In the genomic region with DNA sequence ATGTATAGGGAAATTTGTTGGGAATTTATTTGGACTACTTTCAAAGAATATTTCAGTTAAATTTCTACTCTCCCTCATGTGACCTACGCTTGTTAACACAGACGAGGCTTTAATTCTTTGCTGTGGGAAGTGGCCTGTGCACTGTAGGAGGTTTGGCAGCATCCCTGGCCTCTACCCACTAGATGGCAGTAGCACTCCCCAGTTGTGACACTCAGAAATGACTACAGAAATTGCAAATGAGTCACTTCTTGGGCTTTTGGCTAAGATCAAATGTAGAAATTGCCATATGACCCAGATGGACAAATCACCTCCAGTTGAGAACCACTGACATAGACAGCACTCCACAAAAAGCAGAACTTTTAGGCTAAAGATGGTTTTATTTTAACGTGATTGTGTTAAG, we compare ENCODE assay signal across 8 cellular contexts. TPM values are rescaled to one million over a fixed set of nuclear protein-coding genes. Genes with fewer than 3 reads are reported as not detected.
A peak's percentile ranks its signal among the peaks of the same experiment; 100 is the strongest.
DNase-seq lines count a peak whose midpoint lies in the region; ATAC-seq and TF ChIP-seq lines count a peak whose summit lies in the region.

No MANE protein-coding gene starts in this region.

- H3K4me1 ChIP-seq in spleen, result no peaks in the 10 kb centered on the region

- intact Hi-C loops in spleen (cut with DNase I; ENCODE audit: low total_unique reads), result no loop called here

- 8 to 28% (median 15%) methylated on average over 3 of the region's 3 CpGs for WGBS in spleen, 5 donors

- ATAC-seq in GM21619 (IDR thresholded peaks at IDR 0.05; ENCODE audit: unreplicated experiment), result peak; percentile 70
- ATAC-seq in T-helper 17 cell, result peak; percentile 72
- no peak for ATAC-seq in HG03457 (IDR thresholded peaks at IDR 0.05; ENCODE audit: unreplicated experiment)

- peaks cover 0 to 7% (median 0%) of the 10 kb centered on the region in 7 donors for H3K27me3 ChIP-seq in spleen (replicated peaks in 1 of 7)

- no peaks in the 10 kb centered on the region for H3K36me3 Mint-ChIP-seq in T-helper 17 cell (ENCODE audit: low read depth)

- no peak overlapping the region for H3K27ac ChIP-seq in spleen

- H3K4me1 Mint-ChIP-seq in T-helper 17 cell, result no peaks in the 10 kb centered on the region

- in situ Hi-C loops in astrocyte of the cerebellum (cut with HindIII; ENCODE audit: low sequenced_read_pairs), result no loop called here

- H3K27ac Mint-ChIP-seq in T-helper 17 cell, result no peak overlapping the region

- H3K4me3 ChIP-seq in astrocyte of the cerebellum (ENCODE audit: low read depth, low read length) (no peak overlapping the region), spleen (no peak overlapping the region)

- peak; percentile 40 for DNase-seq in DMS114 treated with DMSO at 0.1 percent for 48 hours (lab: John Stamatoyannopoulos, UW; ENCODE audit: unreplicated experiment)
- peak; percentile 63 for DNase-seq in M059J (ENCODE audit: low read depth)
- peak in 2 of 3 donors; percentile 8 to 24 for DNase-seq in T-helper 17 cell
- peak; percentile 36 for DNase-seq in astrocyte of the cerebellum (ENCODE audit: low read depth)
- DNase-seq in hepatic stellate cell (ENCODE audit: low spot score), result peak; percentile 22
- DNase-seq in spleen, result no peak

- H3K4me3 Mint-ChIP-seq in T-helper 17 cell, result no peak overlapping the region

- H3K27me3 Mint-ChIP-seq in T-helper 17 cell, result no peaks in the 10 kb centered on the region

- H3K9me3 ChIP-seq in T-helper 17 cell (ENCODE audit: control insufficient read depth, low read length, poor library complexity, severe bottlenecking) (no peaks in the 10 kb centered on the region), spleen (no peaks in the 10 kb centered on the region)

- TF ChIP-seq CTCF in astrocyte of the cerebellum (IDR thresholded peaks at IDR 0.05; ENCODE audit: low read depth, low read length, missing control alignments) (peak; percentile 91), spleen (IDR thresholded peaks at IDR 0.05 in 8 of 11, conservative IDR thresholded peaks at IDR 0.05 in 3 of 11) (peak; percentile 34 to 79 (median 72))

- TF ChIP-seq POLR2A in spleen (IDR thresholded peaks at IDR 0.05), result no peak

- H3K36me3 ChIP-seq in spleen, result no peaks in the 10 kb centered on the region

RNA-seq across cellular contexts. Expression of a gene that starts 22.1 kb away (rescaled TPM):
- 25.4 and 32.6 TPM in 2 replicates for total RNA-seq in M059J (2014; rRNA removed; shearing (Covaris generic))
- total RNA-seq in T-helper 17 cell (not detected), spleen (10 to 100 TPM; 15.9 to 30.8 (median 24.8) TPM)
- polyA plus RNA-seq in spleen, result 10 to 100 TPM; 12.4 to 27.0 (median 14.5) TPM

RNA-seq across cellular contexts. Expression of a gene that starts 29.6 kb away (rescaled TPM):
- total RNA-seq in M059J (2014; rRNA removed; shearing (Covaris generic)), result not detected in 2 replicates
- not detected for total RNA-seq in T-helper 17 cell
- total RNA-seq in spleen, result 1 to 10 TPM; 2.1 to 7.4 (median 3.4) TPM
- 1 to 10 TPM in 1 of 3 donors, under 1 TPM in 2; 0.67 to 2.0 (median 0.79) TPM for polyA plus RNA-seq in spleen

Comparison
In these comparisons a context has a peak if more than half of its experiments do, and no peak if none do; other contexts are left out.
1. RNA of a gene that starts 22.1 kb away (total RNA-seq): 25.4 to 32.6 TPM in M059J and 15.9 to 30.8 TPM in spleen; not detected in T-helper 17 cell; every median in the first group is over 10 times any median in the second.